Comparison of ENCODE assay signal across 2 cellular contexts in genomic region chr1:155137550-155137949, GRCh38.
TF ChIP-seq lines count a peak whose summit lies in the region.

No MANE protein-coding gene starts in this region.

TF ChIP-seq in SK-N-SH, 30 proteins besides CTCF, POLR2A, EP300 and RAD21 (continued from another document):
- TF ChIP-seq POLR2AphosphoS5 (IDR thresholded peaks at IDR 0.05; ENCODE audit: low read depth, low read length) (no peak), USF1 (IDR thresholded peaks at IDR 0.05; ENCODE audit: borderline replicate concordance, low read depth) (no peak), PBX3 (IDR thresholded peaks at IDR 0.05) (no peak), TEAD4 (IDR thresholded peaks at IDR 0.05; ENCODE audit: borderline replicate concordance, insufficient read depth) (no peak), TCF12 (IDR thresholded peaks at IDR 0.05) (no peak), EZH2phosphoT487 (IDR thresholded peaks at IDR 0.05; ENCODE audit: borderline replicate concordance, low read depth) (no peak)

TF ChIP-seq in SK-N-SH treated with all-trans-retinoic acid at 6 μM for 48 hours, 23 proteins besides CTCF, POLR2A, EP300 and RAD21 (continued from another document):
- TF ChIP-seq CREB5 (CRISPR knock-in tag; IDR thresholded peaks at IDR 0.05; ENCODE audit: low read depth) (no peak), ZNF565 (CRISPR knock-in tag; conservative IDR thresholded peaks at IDR 0.05; ENCODE audit: low read depth) (no peak), PPARA (CRISPR knock-in tag; IDR thresholded peaks at IDR 0.05; ENCODE audit: borderline replicate concordance) (no peak), BACH2 (CRISPR knock-in tag; IDR thresholded peaks at IDR 0.05; ENCODE audit: borderline replicate concordance) (no peak), ISL1 (CRISPR knock-in tag; IDR thresholded peaks at IDR 0.05) (no peak), ZC3H10 (CRISPR knock-in tag; IDR thresholded peaks at IDR 0.05) (no peak), TCF4 (CRISPR knock-in tag; IDR thresholded peaks at IDR 0.05; ENCODE audit: borderline replicate concordance) (no peak)
